In genomic region chr7:100111914-100112313, GRCh38 we compare ENCODE assay signal across 24 cellular contexts.
"Had no signal": no experiment of that assay in that cellular context is flagged by ENCODE, and none has a peak within 500 bp of the region (broad histone marks: within the 10 kb centered on the region; RNA-seq: fewer than 3 reads in every experiment).

No MANE protein-coding gene starts in this region.

- FAIRE-seq: bronchial epithelial cell, frontal cortex had no signal

- H3K36me3 ChIP-seq: colonic mucosa had no signal

- H3K4me3 ChIP-seq: colonic mucosa, dorsolateral prefrontal cortex, esophagus muscularis mucosa, left ventricle myocardium inferior, testis, vagina had no signal

- DNase-seq: activated CD8-positive, alpha-beta memory T cell treated with anti-CD3 and anti-CD28 coated beads for 24 hours; activated CD8-positive, alpha-beta memory T cell treated with anti-CD3 and anti-CD28 coated beads, Interleukin-2, amount 50 U/mL, for 4 hours; activated naive CD8-positive, alpha-beta T cell treated with anti-CD3 and anti-CD28 coated beads for 36 hours; activated T-cell treated with anti-CD3 and anti-CD28 coated beads, Interleukin-2, amount 50 U/mL, for 24 hours; colonic mucosa; dorsolateral prefrontal cortex; effector memory CD8-positive, alpha-beta T cell; glutamatergic neuron; hypothalamus; left ventricle myocardium inferior; mammary epithelial cell; naive thymus-derived CD8-positive, alpha-beta T cell; retina; stimulated activated CD4-positive, alpha-beta T cell treated with anti-CD3 and anti-CD28 coated beads, Interleukin-2, amount 100 ng/mL, for 48 hours; stimulated activated CD8-positive, alpha-beta memory T cell treated with anti-CD3 and anti-CD28 coated beads, Interleukin-4, amount 100 ng/mL, for 48 hours; stimulated activated naive B cell treated with anti-CD40 and anti-IgM and Interleukin-4, amounts not matched to agents 10 μg/mL and 1 μg/mL and 100 μg/mL, for 72 hours; T1000; testis had no signal

- ATAC-seq: activated T-helper 17 cell treated with anti-CD3 and anti-CD28 coated beads, Interleukin-2, amount 50 U/mL, for 72 hours; effector memory CD8-positive, alpha-beta T cell; naive thymus-derived CD8-positive, alpha-beta T cell; stimulated activated naive B cell treated with anti-CD40 and anti-IgM and Interleukin-4, amounts not matched to agents 10 μg/mL and 1 μg/mL and 100 μg/mL, for 72 hours; WTC11 had no signal

- H3K27me3 ChIP-seq: colonic mucosa, dorsolateral prefrontal cortex, esophagus muscularis mucosa, testis, vagina had no signal

- H3K4me1 ChIP-seq: colonic mucosa, esophagus muscularis mucosa, left ventricle myocardium inferior, testis, vagina had no signal

- H3K27ac ChIP-seq: colonic mucosa, dorsolateral prefrontal cortex, esophagus muscularis mucosa, left ventricle myocardium inferior, testis, vagina had no signal

- H3K9me3 ChIP-seq: colonic mucosa, esophagus muscularis mucosa, left ventricle myocardium inferior, testis, vagina had no signal
